ENCODE assay signal across 33 cellular contexts in the genomic region with DNA sequence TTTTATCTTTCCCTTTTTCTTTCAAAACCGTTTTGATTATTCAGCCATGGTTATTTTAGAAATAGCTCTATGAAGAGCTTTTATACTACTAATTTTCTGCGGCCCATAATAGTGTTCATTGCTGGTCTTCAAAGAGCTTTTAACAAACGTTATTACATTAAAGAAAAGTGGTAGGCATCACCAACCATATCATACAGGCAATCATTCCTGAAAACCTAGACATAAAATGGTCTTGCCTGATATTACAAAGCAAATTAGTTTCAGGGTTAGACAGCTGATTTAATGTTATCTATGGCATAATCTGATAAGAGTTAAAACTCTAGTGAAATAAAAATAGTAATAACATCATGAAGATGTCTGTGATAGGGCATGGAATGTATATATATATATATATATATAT.
DNase-seq lines count a peak whose midpoint lies in the region; ATAC-seq and TF ChIP-seq lines count a peak whose summit lies in the region.
"Had no signal": no experiment of that assay in that cellular context is flagged by ENCODE, and none has a peak within 500 bp of the region (broad histone marks: within the 10 kb centered on the region; RNA-seq: fewer than 3 reads in every experiment).

No MANE protein-coding gene starts in this region.

- ATAC-seq in SK-N-SH treated with all-trans-retinoic acid at 6 μM for 48 hours (no peak), HG03439 (IDR thresholded peaks at IDR 0.05; ENCODE audit: unreplicated experiment) (no peak)
- ATAC-seq: A549; CD8-positive, alpha-beta T cell had no signal

- DNase-seq in SK-N-SH (no peak), NCI-H1930 (lab: John Stamatoyannopoulos, UW) (peak; percentile 24 to 30), SK-N-DZ (ENCODE audit: low spot score) (peak; percentile 69), ovary (no peak)
- no peak for DNase-seq in stimulated activated CD4-positive, alpha-beta T cell treated with anti-CD3 and anti-CD28 coated beads, Interleukin-4, amount 100 ng/mL, for 1 hour
- DNase-seq: 8988T; ACHN; AML-193; BE2C; C1 segment of cervical spinal cord; Caco-2; Calu3; CD4-positive, alpha-beta memory T cell; CD4-positive, alpha-beta T cell; CD4-positive, CD25-positive, alpha-beta regulatory T cell; CD8-positive, alpha-beta memory T cell; CD8-positive, alpha-beta T cell; COR-L47; DMS 273 treated with DMSO at 0.1 percent for 48 hours; DMS153; DMS53; DMS79; DMS79 treated with DMSO at 0.1 percent for 48 hours; DND-41; EL had no signal

- H3K27me3 ChIP-seq in SK-N-SH (ENCODE audit: insufficient read depth) (no peaks in the 10 kb centered on the region), neural cell (ENCODE audit: insufficient read depth, low read depth, low read length) (peaks cover 2% of the 10 kb centered on the region), ovary (peaks cover 4% of the 10 kb centered on the region)
- H3K27me3 ChIP-seq: BE2C; BLaER1; BLaER1 treated with 17β-estradiol and CSF1 and Interleukin-3, amounts not matched to agents 10 nM and 100 nM had no signal

- H3K27ac ChIP-seq in SK-N-SH (ENCODE audit: low read depth in 2 of 2, low read length in 1 of 2) (no peak overlapping the region), neural cell (ENCODE audit: low read length) (no peak overlapping the region), ovary (no peak overlapping the region)
- H3K27ac ChIP-seq: 22Rv1; A549; BLaER1; BLaER1 treated with 17β-estradiol and CSF1 and Interleukin-3, amounts not matched to agents 10 nM and 100 nM; C4-2B had no signal

- POLR2A ChIA-PET in SK-N-SH (lab: Yijun Ruan, JAX) = no interaction called here

- H3K79me2 ChIP-seq in SK-N-SH (ENCODE audit: insufficient read depth) (no peaks in the 10 kb centered on the region), neural cell (replicated peaks; ENCODE audit: insufficient read depth, low read length) (no peaks in the 10 kb centered on the region)

- peak in 1 of 2 experiments; percentile 15; a peak in 1 of 4 replicates for TF ChIP-seq EP300 in SK-N-SH (IDR thresholded peaks at IDR 0.05; ENCODE audit: borderline replicate concordance in 1 of 2, low read depth in 1 of 2, low read length in 1 of 2)
- no peak for TF ChIP-seq EP300 in neural cell (conservative IDR thresholded peaks at IDR 0.05; ENCODE audit: poor library complexity, severe bottlenecking)
- TF ChIP-seq EP300 in ovary (IDR thresholded peaks at IDR 0.05) = no peak

- TF ChIP-seq CTCF in SK-N-SH (IDR thresholded peaks at IDR 0.05) (no peak), neural cell (IDR thresholded peaks at IDR 0.05; ENCODE audit: poor library complexity, severe bottlenecking) (no peak), ovary (IDR thresholded peaks at IDR 0.05) (no peak)

- intact Hi-C loops in ovary (cut with DNase I) = no loop called here

- no peaks in the 10 kb centered on the region for H3K36me3 ChIP-seq in SK-N-SH (replicated peaks in 1 of 2; ENCODE audit: control insufficient read depth in 1 of 2, insufficient read depth in 2 of 2, low read length in 1 of 2)
- H3K36me3 ChIP-seq in neural cell (ENCODE audit: insufficient read depth, low read length) = no peaks in the 10 kb centered on the region
- H3K36me3 ChIP-seq in ovary = no peaks in the 10 kb centered on the region
- H3K36me3 ChIP-seq: BE2C; BLaER1; BLaER1 treated with 17β-estradiol and CSF1 and Interleukin-3, amounts not matched to agents 10 nM and 100 nM had no signal

- TF ChIP-seq RAD21 in SK-N-SH (IDR thresholded peaks at IDR 0.05; ENCODE audit: low read length) = no peak
- no peak for TF ChIP-seq RAD21 in neural cell (conservative IDR thresholded peaks at IDR 0.05)

- no peaks in the 10 kb centered on the region for H3K9me2 ChIP-seq in SK-N-SH
- H3K9me2 ChIP-seq in neural cell (ENCODE audit: insufficient read depth, low read length) = no peaks in the 10 kb centered on the region

- CTCF ChIA-PET in SK-N-SH (lab: Yijun Ruan, JAX) = interaction anchor here (0.8 to 1.6 kb wide), 2 partner anchors 13 to 1881 kb away, joined by 3 read pairs; no protein-coding TSS in a partner anchor

- H3K9ac ChIP-seq in SK-N-SH = no peak overlapping the region
- no peak overlapping the region for H3K9ac ChIP-seq in neural cell (ENCODE audit: low read length)
- H3K9ac ChIP-seq: BLaER1; BLaER1 treated with 17β-estradiol and CSF1 and Interleukin-3, amounts not matched to agents 10 nM and 100 nM had no signal

- no peak overlapping the region for H3K4me2 ChIP-seq in SK-N-SH
- no peak overlapping the region for H3K4me2 ChIP-seq in neural cell (ENCODE audit: low read length)
- H3K4me2 ChIP-seq: A549; BLaER1; BLaER1 treated with 17β-estradiol and CSF1 and Interleukin-3, amounts not matched to agents 10 nM and 100 nM had no signal

- no peaks in the 10 kb centered on the region for H4K20me1 ChIP-seq in SK-N-SH (ENCODE audit: insufficient read depth)
- H4K20me1 ChIP-seq in neural cell (ENCODE audit: insufficient read depth) = no peaks in the 10 kb centered on the region
- H4K20me1 ChIP-seq: BLaER1; BLaER1 treated with 17β-estradiol and CSF1 and Interleukin-3, amounts not matched to agents 10 nM and 100 nM had no signal

- TF ChIP-seq POLR2A in ovary (IDR thresholded peaks at IDR 0.05) = no peak

- no peaks in the 10 kb centered on the region for H3F3A ChIP-seq in SK-N-SH (replicated peaks; ENCODE audit: insufficient read depth)
- H3F3A ChIP-seq in neural cell (ENCODE audit: insufficient read depth, low read length, poor library complexity, severe bottlenecking) = no peaks in the 10 kb centered on the region

- WGBS in SK-N-SH (ENCODE audit: low lambda C conversion rate) = 15% methylated on average over 3 of the region's 3 CpGs
- 54 to 57% (median 54%) methylated on average over 3 of the region's 3 CpGs for WGBS in ovary, 3 donors

- H2AFZ ChIP-seq in SK-N-SH (ENCODE audit: low read depth) (no peak overlapping the region), neural cell (ENCODE audit: low read depth, low read length) (no peak overlapping the region)

- no peaks in the 10 kb centered on the region for H3K9me3 ChIP-seq in SK-N-SH
- no peaks in the 10 kb centered on the region for H3K9me3 ChIP-seq in neural cell (ENCODE audit: low read length)
- no peaks in the 10 kb centered on the region for H3K9me3 ChIP-seq in ovary
- H3K9me3 ChIP-seq: A549, BE2C, BLaER1, Caco-2 had no signal

- H3K4me3 ChIP-seq in SK-N-SH (ENCODE audit: low read depth in 2 of 2, low read length in 1 of 2) = no peak overlapping the region
- no peak overlapping the region for H3K4me3 ChIP-seq in neural cell (ENCODE audit: low read length)
- H3K4me3 ChIP-seq in ovary = no peak overlapping the region
- H3K4me3 ChIP-seq: A549; BLaER1; BLaER1 treated with 17β-estradiol and CSF1 and Interleukin-3, amounts not matched to agents 10 nM and 100 nM had no signal

- H3K4me1 ChIP-seq in SK-N-SH (ENCODE audit: control insufficient read depth in 1 of 2, insufficient read depth in 2 of 2, low read depth in 1 of 2, low read length in 1 of 2) (no peaks in the 10 kb centered on the region; a peak in 1 of 4 replicates), ovary (ENCODE audit: insufficient read depth) (no peaks in the 10 kb centered on the region)
- H3K4me1 ChIP-seq: A549; BE2C; BLaER1; BLaER1 treated with 17β-estradiol and CSF1 and Interleukin-3, amounts not matched to agents 10 nM and 100 nM; Caco-2 had no signal

TF ChIP-seq in SK-N-SH, 30 proteins besides CTCF, POLR2A, EP300 and RAD21:
- no peak for TF ChIP-seq NFIC (IDR thresholded peaks at IDR 0.05; ENCODE audit: borderline replicate concordance)
- TF ChIP-seq NRF1 (IDR thresholded peaks at IDR 0.05; ENCODE audit: low read depth, low read length) = no peak
- peak; percentile 60; the same call in 1 of the 2 replicates for TF ChIP-seq GATA2 (CRISPR knock-in tag; IDR thresholded peaks at IDR 0.05)

TF ChIP-seq in SK-N-SH treated with all-trans-retinoic acid at 6 μM for 48 hours, 23 proteins besides CTCF, POLR2A, EP300 and RAD21 (continues in another document):
- TF ChIP-seq CSRNP3 (CRISPR knock-in tag; IDR thresholded peaks at IDR 0.05) = no peak
- no peak for TF ChIP-seq SNAI2 (CRISPR knock-in tag; IDR thresholded peaks at IDR 0.05)
- no peak for TF ChIP-seq OSR1 (CRISPR knock-in tag; IDR thresholded peaks at IDR 0.05)
- TF ChIP-seq ESRRG (CRISPR knock-in tag; IDR thresholded peaks at IDR 0.05) = no peak

TF ChIP-seq in neural cell, 6 proteins besides CTCF, POLR2A, EP300 and RAD21:
- TF ChIP-seq TAF1 (IDR thresholded peaks at IDR 0.05; ENCODE audit: low read depth) = no peak
- TF ChIP-seq POLR2AphosphoS5 (IDR thresholded peaks at IDR 0.05) = peak; percentile 21
- no peak for TF ChIP-seq MXI1 (conservative IDR thresholded peaks at IDR 0.05; ENCODE audit: poor library complexity, severe bottlenecking)
- TF ChIP-seq SMC3 (conservative IDR thresholded peaks at IDR 0.05; ENCODE audit: poor library complexity) = no peak
- no peak for TF ChIP-seq EZH2 (IDR thresholded peaks at IDR 0.05; ENCODE audit: borderline replicate concordance, insufficient read depth, low read length, poor library complexity, severe bottlenecking)

Comparison
In these comparisons a context has a peak if more than half of its experiments do, and no peak if none do; other contexts are left out.
1. DNase-seq: peak in NCI-H1930 (2 of 2) and SK-N-DZ (single experiment); none in SK-N-SH (single experiment), ovary (0 of 5) and stimulated activated CD4-positive, alpha-beta T cell treated with anti-CD3 and anti-CD28 coated beads, Interleukin-4, amount 100 ng/mL, for 1 hour (single experiment).